14 cellular contexts compared by ENCODE assay signal in genomic region chr4:184284742-184285141, GRCh38.
"Had no signal": no experiment of that assay in that cellular context is flagged by ENCODE, and none has a peak within 500 bp of the region (broad histone marks: within the 10 kb centered on the region; RNA-seq: fewer than 3 reads in every experiment).

No MANE protein-coding gene starts in this region.

- H3K36me3 ChIP-seq: heart right ventricle, left lung, sigmoid colon had no signal

- ATAC-seq: activated naive CD8-positive, alpha-beta T cell treated with anti-CD3 and anti-CD28 coated beads, Interleukin-2, amount 50 U/mL, for 24 hours; left lung; stimulated activated naive CD8-positive, alpha-beta T cell treated with anti-CD3 and anti-CD28 coated beads, Interleukin-15, Interleukin-2, amounts not matched to agents 100 U/mL and 50 U/mL, for 24 hours had no signal

- DNase-seq: activated CD4-positive, alpha-beta T cell treated with anti-CD3 and anti-CD28 coated beads, Interleukin-2, amount 50 U/mL, for 48 hours; activated naive CD4-positive, alpha-beta T cell; activated naive CD8-positive, alpha-beta T cell treated with anti-CD3 and anti-CD28 coated beads, Interleukin-2, amount 50 U/mL, for 24 hours; activated T-cell treated with anti-CD3 and anti-CD28 coated beads, Interleukin-2, amount 50 U/mL, for 48 hours; effector CD8-positive, alpha-beta T cell; foreskin melanocyte; heart right ventricle; islet precursor cell; left lung; sigmoid colon; stimulated activated CD4-positive, alpha-beta T cell treated with anti-CD3 and anti-CD28 coated beads, Interleukin-12 subunit alpha, Interleukin-12 subunit beta, amount 100 ng/mL, for 4 hours; stimulated activated naive CD8-positive, alpha-beta T cell treated with anti-CD3 and anti-CD28 coated beads, Interleukin-15, Interleukin-2, amounts not matched to agents 100 U/mL and 50 U/mL, for 24 hours; testis had no signal

- H3K9me3 Mint-ChIP-seq: activated naive CD8-positive, alpha-beta T cell treated with anti-CD3 and anti-CD28 coated beads, Interleukin-2, amount 50 U/mL, for 24 hours; nephron had no signal

- H3K9me3 ChIP-seq: heart right ventricle, left lung, sigmoid colon, testis had no signal

- H3K4me3 ChIP-seq: sigmoid colon, testis had no signal

- H3K27me3 ChIP-seq: heart right ventricle, left lung, sigmoid colon, testis had no signal

- H3K27ac ChIP-seq: testis had no signal

- H3K4me3 Mint-ChIP-seq: activated naive CD8-positive, alpha-beta T cell treated with anti-CD3 and anti-CD28 coated beads, Interleukin-2, amount 50 U/mL, for 24 hours; nephron had no signal

- H3K27ac Mint-ChIP-seq: activated naive CD8-positive, alpha-beta T cell treated with anti-CD3 and anti-CD28 coated beads, Interleukin-2, amount 50 U/mL, for 24 hours; nephron had no signal
